1 cellular context compared by ENCODE assay signal in the genomic region with DNA sequence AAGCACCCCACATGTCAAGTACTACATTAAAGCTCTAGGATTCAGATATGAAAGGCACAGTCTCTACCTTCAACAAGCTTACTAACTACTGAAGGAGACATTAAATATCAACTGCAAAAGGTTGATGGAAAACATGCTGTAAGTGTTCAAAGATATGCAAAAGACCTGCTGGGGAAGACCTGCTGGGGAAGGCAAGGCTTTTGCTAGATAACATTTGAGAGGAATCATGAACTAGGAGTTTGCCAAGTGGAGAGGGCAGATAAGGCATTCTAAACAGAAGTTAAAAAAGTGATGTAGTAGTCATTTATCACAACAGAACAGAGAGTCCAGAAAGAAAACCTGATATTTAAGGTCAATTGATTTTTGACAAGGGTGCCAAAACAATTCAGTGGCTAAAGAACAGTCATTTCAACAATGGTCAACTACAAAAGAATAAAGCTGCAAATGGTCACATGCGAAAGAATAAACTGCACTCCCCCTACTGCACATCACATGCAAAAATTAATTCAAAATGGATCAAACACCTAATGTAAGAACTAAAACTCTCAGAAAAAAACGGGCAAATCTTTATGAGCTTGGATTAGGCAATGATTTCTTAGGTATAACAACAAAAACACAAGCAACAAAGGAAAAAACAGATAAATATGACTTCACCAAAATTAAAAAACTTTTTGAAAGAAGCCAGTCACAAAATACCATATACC.
TF ChIP-seq lines count a peak whose summit lies in the region.

No MANE protein-coding gene starts in this region.

TF ChIP-seq in K562, 482 proteins besides CTCF, POLR2A, EP300 and RAD21 (continued from another document and continues in another):
- TF ChIP-seq, protein P1, sequence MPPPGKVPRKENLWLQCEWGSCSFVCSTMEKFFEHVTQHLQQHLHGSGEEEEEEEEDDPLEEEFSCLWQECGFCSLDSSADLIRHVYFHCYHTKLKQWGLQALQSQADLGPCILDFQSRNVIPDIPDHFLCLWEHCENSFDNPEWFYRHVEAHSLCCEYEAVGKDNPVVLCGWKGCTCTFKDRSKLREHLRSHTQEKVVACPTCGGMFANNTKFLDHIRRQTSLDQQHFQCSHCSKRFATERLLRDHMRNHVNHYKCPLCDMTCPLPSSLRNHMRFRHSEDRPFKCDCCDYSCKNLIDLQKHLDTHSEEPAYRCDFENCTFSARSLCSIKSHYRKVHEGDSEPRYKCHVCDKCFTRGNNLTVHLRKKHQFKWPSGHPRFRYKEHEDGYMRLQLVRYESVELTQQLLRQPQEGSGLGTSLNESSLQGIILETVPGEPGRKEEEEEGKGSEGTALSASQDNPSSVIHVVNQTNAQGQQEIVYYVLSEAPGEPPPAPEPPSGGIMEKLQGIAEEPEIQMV (tag; conservative IDR thresholded peaks at IDR 0.05; ENCODE audit: low read depth) = no peak
- TF ChIP-seq ZNF551 (CRISPR knock-in tag; IDR thresholded peaks at IDR 0.05) = no peak
- TF ChIP-seq, protein P2, sequence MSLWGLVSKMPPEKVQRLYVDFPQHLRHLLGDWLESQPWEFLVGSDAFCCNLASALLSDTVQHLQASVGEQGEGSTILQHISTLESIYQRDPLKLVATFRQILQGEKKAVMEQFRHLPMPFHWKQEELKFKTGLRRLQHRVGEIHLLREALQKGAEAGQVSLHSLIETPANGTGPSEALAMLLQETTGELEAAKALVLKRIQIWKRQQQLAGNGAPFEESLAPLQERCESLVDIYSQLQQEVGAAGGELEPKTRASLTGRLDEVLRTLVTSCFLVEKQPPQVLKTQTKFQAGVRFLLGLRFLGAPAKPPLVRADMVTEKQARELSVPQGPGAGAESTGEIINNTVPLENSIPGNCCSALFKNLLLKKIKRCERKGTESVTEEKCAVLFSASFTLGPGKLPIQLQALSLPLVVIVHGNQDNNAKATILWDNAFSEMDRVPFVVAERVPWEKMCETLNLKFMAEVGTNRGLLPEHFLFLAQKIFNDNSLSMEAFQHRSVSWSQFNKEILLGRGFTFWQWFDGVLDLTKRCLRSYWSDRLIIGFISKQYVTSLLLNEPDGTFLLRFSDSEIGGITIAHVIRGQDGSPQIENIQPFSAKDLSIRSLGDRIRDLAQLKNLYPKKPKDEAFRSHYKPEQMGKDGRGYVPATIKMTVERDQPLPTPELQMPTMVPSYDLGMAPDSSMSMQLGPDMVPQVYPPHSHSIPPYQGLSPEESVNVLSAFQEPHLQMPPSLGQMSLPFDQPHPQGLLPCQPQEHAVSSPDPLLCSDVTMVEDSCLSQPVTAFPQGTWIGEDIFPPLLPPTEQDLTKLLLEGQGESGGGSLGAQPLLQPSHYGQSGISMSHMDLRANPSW (CRISPR knock-in tag; IDR thresholded peaks at IDR 0.05) = no peak
- no peak for TF ChIP-seq HNRNPLL (IDR thresholded peaks at IDR 0.05; ENCODE audit: low read depth, low read length, poor library complexity, severe bottlenecking)
- TF ChIP-seq RBM34 (IDR thresholded peaks at IDR 0.05; ENCODE audit: borderline replicate concordance, insufficient read depth, low read length) = no peak
- no peak for TF ChIP-seq E2F3 (CRISPR knock-in tag; IDR thresholded peaks at IDR 0.05)
- peak; percentile 89 for TF ChIP-seq MTA1 (IDR thresholded peaks at IDR 0.05; ENCODE audit: borderline replicate concordance)
- TF ChIP-seq, protein P3, sequence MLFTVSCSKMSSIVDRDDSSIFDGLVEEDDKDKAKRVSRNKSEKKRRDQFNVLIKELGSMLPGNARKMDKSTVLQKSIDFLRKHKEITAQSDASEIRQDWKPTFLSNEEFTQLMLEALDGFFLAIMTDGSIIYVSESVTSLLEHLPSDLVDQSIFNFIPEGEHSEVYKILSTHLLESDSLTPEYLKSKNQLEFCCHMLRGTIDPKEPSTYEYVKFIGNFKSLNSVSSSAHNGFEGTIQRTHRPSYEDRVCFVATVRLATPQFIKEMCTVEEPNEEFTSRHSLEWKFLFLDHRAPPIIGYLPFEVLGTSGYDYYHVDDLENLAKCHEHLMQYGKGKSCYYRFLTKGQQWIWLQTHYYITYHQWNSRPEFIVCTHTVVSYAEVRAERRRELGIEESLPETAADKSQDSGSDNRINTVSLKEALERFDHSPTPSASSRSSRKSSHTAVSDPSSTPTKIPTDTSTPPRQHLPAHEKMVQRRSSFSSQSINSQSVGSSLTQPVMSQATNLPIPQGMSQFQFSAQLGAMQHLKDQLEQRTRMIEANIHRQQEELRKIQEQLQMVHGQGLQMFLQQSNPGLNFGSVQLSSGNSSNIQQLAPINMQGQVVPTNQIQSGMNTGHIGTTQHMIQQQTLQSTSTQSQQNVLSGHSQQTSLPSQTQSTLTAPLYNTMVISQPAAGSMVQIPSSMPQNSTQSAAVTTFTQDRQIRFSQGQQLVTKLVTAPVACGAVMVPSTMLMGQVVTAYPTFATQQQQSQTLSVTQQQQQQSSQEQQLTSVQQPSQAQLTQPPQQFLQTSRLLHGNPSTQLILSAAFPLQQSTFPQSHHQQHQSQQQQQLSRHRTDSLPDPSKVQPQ (CRISPR knock-in tag; IDR thresholded peaks at IDR 0.05; ENCODE audit: borderline replicate concordance) = no peak
- peak; percentile 26 to 65; a peak in 2 of 4 replicates for TF ChIP-seq MAZ (CRISPR knock-in tag; conservative IDR thresholded peaks at IDR 0.05 in 1 of 2, IDR thresholded peaks at IDR 0.05 in 1 of 2)
- TF ChIP-seq TCF7L2 (IDR thresholded peaks at IDR 0.05; ENCODE audit: low read depth, low read length) = no peak; the same call in 1 of the 2 replicates
- no peak for TF ChIP-seq ZNF121 (CRISPR knock-in tag; conservative IDR thresholded peaks at IDR 0.05)
- 0 out of 2 replicates have a peak, but pooled peaks have one; percentile 21 for TF ChIP-seq ZNF239 (CRISPR knock-in tag; IDR thresholded peaks at IDR 0.05)
- TF ChIP-seq, protein P4, sequence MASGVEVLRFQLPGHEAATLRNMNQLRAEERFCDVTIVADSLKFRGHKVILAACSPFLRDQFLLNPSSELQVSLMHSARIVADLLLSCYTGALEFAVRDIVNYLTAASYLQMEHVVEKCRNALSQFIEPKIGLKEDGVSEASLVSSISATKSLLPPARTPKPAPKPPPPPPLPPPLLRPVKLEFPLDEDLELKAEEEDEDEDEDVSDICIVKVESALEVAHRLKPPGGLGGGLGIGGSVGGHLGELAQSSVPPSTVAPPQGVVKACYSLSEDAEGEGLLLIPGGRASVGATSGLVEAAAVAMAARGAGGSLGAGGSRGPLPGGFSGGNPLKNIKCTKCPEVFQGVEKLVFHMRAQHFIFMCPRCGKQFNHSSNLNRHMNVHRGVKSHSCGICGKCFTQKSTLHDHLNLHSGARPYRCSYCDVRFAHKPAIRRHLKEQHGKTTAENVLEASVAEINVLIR (CRISPR knock-in tag; IDR thresholded peaks at IDR 0.05) = peak; percentile 52; the same call in 1 of the 2 replicates
- TF ChIP-seq, protein P5, sequence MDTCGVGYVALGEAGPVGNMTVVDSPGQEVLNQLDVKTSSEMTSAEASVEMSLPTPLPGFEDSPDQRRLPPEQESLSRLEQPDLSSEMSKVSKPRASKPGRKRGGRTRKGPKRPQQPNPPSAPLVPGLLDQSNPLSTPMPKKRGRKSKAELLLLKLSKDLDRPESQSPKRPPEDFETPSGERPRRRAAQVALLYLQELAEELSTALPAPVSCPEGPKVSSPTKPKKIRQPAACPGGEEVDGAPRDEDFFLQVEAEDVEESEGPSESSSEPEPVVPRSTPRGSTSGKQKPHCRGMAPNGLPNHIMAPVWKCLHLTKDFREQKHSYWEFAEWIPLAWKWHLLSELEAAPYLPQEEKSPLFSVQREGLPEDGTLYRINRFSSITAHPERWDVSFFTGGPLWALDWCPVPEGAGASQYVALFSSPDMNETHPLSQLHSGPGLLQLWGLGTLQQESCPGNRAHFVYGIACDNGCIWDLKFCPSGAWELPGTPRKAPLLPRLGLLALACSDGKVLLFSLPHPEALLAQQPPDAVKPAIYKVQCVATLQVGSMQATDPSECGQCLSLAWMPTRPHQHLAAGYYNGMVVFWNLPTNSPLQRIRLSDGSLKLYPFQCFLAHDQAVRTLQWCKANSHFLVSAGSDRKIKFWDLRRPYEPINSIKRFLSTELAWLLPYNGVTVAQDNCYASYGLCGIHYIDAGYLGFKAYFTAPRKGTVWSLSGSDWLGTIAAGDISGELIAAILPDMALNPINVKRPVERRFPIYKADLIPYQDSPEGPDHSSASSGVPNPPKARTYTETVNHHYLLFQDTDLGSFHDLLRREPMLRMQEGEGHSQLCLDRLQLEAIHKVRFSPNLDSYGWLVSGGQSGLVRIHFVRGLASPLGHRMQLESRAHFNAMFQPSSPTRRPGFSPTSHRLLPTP (IDR thresholded peaks at IDR 0.05; ENCODE audit: borderline replicate concordance, extremely low read depth, insufficient read length) = no peak
- TF ChIP-seq ZNF408 (CRISPR knock-in tag; IDR thresholded peaks at IDR 0.05; ENCODE audit: low read depth) = no peak
- no peak for TF ChIP-seq PHF20 (IDR thresholded peaks at IDR 0.05; ENCODE audit: partially characterized antibody)
- no peak for TF ChIP-seq SRSF7 (optimal IDR thresholded peaks at IDR 0.05; ENCODE audit: low read depth, low read length)
- no peak for TF ChIP-seq SRSF3 (IDR thresholded peaks at IDR 0.05; ENCODE audit: insufficient read depth, low read length)
- TF ChIP-seq NR2C2 (CRISPR knock-in tag; IDR thresholded peaks at IDR 0.05) = no peak
- TF ChIP-seq NR2C2 (tag; IDR thresholded peaks at IDR 0.05) = no peak
- no peak for TF ChIP-seq TGIF2 (CRISPR knock-in tag; IDR thresholded peaks at IDR 0.05)
- no peak for TF ChIP-seq ASH1L (IDR thresholded peaks at IDR 0.05; ENCODE audit: borderline replicate concordance, low read depth, partially characterized antibody)
- TF ChIP-seq ELF1 (tag; IDR thresholded peaks at IDR 0.05) = no peak
- no peak for TF ChIP-seq BRCA1 (IDR thresholded peaks at IDR 0.05)
- no peak for TF ChIP-seq BRCA1 (CRISPR knock-in tag; IDR thresholded peaks at IDR 0.05)
- TF ChIP-seq, protein P6, sequence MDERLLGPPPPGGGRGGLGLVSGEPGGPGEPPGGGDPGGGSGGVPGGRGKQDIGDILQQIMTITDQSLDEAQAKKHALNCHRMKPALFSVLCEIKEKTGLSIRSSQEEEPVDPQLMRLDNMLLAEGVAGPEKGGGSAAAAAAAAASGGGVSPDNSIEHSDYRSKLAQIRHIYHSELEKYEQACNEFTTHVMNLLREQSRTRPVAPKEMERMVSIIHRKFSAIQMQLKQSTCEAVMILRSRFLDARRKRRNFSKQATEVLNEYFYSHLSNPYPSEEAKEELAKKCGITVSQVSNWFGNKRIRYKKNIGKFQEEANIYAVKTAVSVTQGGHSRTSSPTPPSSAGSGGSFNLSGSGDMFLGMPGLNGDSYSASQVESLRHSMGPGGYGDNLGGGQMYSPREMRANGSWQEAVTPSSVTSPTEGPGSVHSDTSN (CRISPR knock-in tag; IDR thresholded peaks at IDR 0.05; ENCODE audit: low read depth) = no peak
- TF ChIP-seq, protein P6 (tag; conservative IDR thresholded peaks at IDR 0.05; ENCODE audit: low read depth) = peak; percentile 94
- no peak for TF ChIP-seq ZNF583 (CRISPR knock-in tag; IDR thresholded peaks at IDR 0.05)
- TF ChIP-seq SPI1 (IDR thresholded peaks at IDR 0.05; ENCODE audit: borderline replicate concordance, low read depth, low read length) = peak; percentile 43; the same call in 1 of the 2 replicates
- no peak for TF ChIP-seq POLR2B (IDR thresholded peaks at IDR 0.05; ENCODE audit: low read depth, partially characterized antibody)
- no peak for TF ChIP-seq GATAD2A (IDR thresholded peaks at IDR 0.05)
- TF ChIP-seq, protein P7, sequence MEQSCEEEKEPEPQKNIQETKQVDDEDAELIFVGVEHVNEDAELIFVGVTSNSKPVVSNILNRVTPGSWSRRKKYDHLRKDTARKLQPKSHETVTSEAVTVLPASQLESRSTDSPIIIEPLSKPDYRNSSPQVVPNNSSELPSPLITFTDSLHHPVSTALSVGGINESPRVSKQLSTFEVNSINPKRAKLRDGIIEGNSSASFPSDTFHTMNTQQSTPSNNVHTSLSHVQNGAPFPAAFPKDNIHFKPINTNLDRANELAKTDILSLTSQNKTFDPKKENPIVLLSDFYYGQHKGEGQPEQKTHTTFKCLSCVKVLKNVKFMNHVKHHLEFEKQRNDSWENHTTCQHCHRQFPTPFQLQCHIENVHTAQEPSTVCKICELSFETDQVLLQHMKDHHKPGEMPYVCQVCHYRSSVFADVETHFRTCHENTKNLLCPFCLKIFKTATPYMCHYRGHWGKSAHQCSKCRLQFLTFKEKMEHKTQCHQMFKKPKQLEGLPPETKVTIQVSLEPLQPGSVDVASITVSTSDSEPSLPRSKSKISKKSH (CRISPR knock-in tag; IDR thresholded peaks at IDR 0.05) = no peak
- TF ChIP-seq ZNF146 (CRISPR knock-in tag; IDR thresholded peaks at IDR 0.05; ENCODE audit: unreplicated experiment) = no peak
- TF ChIP-seq ZNF57 (CRISPR knock-in tag; IDR thresholded peaks at IDR 0.05) = no peak
- no peak for TF ChIP-seq SIX5 (IDR thresholded peaks at IDR 0.05; ENCODE audit: borderline replicate concordance in 1 of 2, insufficient read depth in 1 of 2, low read depth in 1 of 2, low read length in 2 of 2)
- TF ChIP-seq ZNF644 (tag; IDR thresholded peaks at IDR 0.05; ENCODE audit: low read depth) = peak; percentile 97
- TF ChIP-seq SUPT5H (IDR thresholded peaks at IDR 0.05) = no peak
- TF ChIP-seq, protein P8, sequence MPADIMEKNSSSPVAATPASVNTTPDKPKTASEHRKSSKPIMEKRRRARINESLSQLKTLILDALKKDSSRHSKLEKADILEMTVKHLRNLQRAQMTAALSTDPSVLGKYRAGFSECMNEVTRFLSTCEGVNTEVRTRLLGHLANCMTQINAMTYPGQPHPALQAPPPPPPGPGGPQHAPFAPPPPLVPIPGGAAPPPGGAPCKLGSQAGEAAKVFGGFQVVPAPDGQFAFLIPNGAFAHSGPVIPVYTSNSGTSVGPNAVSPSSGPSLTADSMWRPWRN (IDR thresholded peaks at IDR 0.05; ENCODE audit: low read depth) = peak; percentile 89
- TF ChIP-seq KAT8 (IDR thresholded peaks at IDR 0.05; ENCODE audit: low read depth) = no peak
- TF ChIP-seq PHF8 (IDR thresholded peaks at IDR 0.05; ENCODE audit: borderline replicate concordance, low read length) = no peak
- no peak for TF ChIP-seq ELF2 (CRISPR knock-in tag; IDR thresholded peaks at IDR 0.05)
- TF ChIP-seq, protein P9, sequence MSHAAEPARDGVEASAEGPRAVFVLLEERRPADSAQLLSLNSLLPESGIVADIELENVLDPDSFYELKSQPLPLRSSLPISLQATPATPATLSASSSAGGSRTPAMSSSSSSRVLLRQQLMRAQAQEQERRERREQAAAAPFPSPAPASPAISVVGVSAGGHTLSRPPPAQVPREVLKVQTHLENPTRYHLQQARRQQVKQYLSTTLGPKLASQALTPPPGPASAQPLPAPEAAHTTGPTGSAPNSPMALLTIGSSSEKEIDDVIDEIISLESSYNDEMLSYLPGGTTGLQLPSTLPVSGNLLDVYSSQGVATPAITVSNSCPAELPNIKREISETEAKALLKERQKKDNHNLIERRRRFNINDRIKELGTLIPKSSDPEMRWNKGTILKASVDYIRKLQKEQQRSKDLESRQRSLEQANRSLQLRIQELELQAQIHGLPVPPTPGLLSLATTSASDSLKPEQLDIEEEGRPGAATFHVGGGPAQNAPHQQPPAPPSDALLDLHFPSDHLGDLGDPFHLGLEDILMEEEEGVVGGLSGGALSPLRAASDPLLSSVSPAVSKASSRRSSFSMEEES (CRISPR knock-in tag; IDR thresholded peaks at IDR 0.05) = no peak
- peak; percentile 43; the same call in 1 of the 2 replicates for TF ChIP-seq GTF2E2 (tag; IDR thresholded peaks at IDR 0.05)
